In the genomic region with DNA sequence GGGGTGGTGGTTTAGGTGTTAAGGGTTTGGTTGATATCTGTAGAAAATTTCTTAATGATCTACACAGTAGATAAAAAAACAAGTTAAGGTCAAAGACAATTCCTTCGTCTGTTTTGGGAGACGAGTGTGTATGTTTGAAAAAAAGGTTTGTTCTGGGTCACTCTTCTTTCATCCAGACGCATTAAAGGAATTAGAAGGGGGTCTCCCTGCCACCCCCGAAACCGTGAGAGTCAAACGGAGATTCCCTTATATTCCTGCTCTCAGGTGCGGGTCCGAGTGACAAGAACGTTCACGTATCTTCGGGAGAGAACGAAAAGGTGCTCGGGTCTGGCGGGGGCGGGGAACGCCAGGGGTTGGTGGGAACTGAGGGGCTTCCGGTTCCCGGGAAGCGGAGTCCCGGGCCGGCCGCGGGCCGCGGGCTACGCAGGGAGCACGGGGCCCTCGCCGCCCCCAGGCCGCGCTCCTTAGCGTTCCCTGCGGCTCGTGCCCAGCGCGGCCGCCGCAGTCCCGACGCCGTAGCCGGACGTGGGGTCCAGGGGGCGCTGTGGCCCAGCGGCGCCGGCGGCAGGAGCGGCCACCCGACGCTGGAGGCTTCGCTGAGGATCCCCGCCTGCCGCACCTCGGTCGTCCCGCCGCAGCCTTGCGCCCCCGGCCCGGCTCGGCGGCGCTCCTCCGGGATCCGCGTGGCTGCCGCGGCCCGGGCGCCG, we compare ENCODE assay signal across 1 cellular context.
TF ChIP-seq lines count a peak whose summit lies in the region.

Gene ZFYVE9 (plus strand): TSS at position 577 of the 707 bp plus-strand sequence. CDS start 91,118 bp downstream, outside the sequence.

TF ChIP-seq in K562, 482 proteins besides CTCF, POLR2A, EP300 and RAD21 (continued from another document and continues in another):
- TF ChIP-seq, protein P1, sequence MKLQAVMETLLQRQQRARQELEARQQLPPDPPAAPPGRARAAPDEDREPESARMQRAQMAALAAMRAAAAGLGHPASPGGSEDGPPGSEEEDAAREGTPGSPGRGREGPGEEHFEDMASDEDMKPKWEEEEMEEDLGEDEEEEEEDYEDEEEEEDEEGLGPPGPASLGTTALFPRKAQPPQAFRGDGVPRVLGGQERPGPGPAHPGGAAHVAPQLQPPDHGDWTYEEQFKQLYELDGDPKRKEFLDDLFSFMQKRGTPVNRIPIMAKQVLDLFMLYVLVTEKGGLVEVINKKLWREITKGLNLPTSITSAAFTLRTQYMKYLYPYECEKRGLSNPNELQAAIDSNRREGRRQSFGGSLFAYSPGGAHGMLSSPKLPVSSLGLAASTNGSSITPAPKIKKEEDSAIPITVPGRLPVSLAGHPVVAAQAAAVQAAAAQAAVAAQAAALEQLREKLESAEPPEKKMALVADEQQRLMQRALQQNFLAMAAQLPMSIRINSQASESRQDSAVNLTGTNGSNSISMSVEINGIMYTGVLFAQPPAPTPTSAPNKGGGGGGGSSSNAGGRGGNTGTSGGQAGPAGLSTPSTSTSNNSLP (IDR thresholded peaks at IDR 0.05; ENCODE audit: borderline replicate concordance, low read depth, low read length): no peak
- TF ChIP-seq, protein P2, sequence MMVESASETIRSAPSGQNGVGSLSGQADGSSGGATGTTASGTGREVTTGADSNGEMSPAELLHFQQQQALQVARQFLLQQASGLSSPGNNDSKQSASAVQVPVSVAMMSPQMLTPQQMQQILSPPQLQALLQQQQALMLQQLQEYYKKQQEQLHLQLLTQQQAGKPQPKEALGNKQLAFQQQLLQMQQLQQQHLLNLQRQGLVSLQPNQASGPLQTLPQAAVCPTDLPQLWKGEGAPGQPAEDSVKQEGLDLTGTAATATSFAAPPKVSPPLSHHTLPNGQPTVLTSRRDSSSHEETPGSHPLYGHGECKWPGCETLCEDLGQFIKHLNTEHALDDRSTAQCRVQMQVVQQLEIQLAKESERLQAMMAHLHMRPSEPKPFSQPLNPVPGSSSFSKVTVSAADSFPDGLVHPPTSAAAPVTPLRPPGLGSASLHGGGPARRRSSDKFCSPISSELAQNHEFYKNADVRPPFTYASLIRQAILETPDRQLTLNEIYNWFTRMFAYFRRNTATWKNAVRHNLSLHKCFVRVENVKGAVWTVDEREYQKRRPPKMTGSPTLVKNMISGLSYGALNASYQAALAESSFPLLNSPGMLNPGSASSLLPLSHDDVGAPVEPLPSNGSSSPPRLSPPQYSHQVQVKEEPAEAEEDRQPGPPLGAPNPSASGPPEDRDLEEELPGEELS (CRISPR knock-in tag; IDR thresholded peaks at IDR 0.05; ENCODE audit: borderline replicate concordance): no peak
- no peak for TF ChIP-seq KLF16 (IDR thresholded peaks at IDR 0.05)
- TF ChIP-seq, protein P3, sequence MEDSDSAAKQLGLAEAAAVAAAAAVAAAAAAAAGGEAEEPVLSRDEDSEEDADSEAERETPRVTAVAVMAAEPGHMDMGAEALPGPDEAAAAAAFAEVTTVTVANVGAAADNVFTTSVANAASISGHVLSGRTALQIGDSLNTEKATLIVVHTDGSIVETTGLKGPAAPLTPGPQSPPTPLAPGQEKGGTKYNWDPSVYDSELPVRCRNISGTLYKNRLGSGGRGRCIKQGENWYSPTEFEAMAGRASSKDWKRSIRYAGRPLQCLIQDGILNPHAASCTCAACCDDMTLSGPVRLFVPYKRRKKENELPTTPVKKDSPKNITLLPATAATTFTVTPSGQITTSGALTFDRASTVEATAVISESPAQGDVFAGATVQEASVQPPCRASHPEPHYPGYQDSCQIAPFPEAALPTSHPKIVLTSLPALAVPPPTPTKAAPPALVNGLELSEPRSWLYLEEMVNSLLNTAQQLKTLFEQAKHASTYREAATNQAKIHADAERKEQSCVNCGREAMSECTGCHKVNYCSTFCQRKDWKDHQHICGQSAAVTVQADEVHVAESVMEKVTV (CRISPR knock-in tag; IDR thresholded peaks at IDR 0.05): 0 out of 2 replicates have a peak, but pooled peaks have one; percentile 13
- TF ChIP-seq, protein P4, sequence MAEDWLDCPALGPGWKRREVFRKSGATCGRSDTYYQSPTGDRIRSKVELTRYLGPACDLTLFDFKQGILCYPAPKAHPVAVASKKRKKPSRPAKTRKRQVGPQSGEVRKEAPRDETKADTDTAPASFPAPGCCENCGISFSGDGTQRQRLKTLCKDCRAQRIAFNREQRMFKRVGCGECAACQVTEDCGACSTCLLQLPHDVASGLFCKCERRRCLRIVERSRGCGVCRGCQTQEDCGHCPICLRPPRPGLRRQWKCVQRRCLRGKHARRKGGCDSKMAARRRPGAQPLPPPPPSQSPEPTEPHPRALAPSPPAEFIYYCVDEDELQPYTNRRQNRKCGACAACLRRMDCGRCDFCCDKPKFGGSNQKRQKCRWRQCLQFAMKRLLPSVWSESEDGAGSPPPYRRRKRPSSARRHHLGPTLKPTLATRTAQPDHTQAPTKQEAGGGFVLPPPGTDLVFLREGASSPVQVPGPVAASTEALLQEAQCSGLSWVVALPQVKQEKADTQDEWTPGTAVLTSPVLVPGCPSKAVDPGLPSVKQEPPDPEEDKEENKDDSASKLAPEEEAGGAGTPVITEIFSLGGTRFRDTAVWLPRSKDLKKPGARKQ (CRISPR knock-in tag; IDR thresholded peaks at IDR 0.05): no peak
- TF ChIP-seq, protein P5, sequence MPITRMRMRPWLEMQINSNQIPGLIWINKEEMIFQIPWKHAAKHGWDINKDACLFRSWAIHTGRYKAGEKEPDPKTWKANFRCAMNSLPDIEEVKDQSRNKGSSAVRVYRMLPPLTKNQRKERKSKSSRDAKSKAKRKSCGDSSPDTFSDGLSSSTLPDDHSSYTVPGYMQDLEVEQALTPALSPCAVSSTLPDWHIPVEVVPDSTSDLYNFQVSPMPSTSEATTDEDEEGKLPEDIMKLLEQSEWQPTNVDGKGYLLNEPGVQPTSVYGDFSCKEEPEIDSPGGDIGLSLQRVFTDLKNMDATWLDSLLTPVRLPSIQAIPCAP (CRISPR knock-in tag; IDR thresholded peaks at IDR 0.05; ENCODE audit: borderline replicate concordance): no peak
- TF ChIP-seq RCOR1 (IDR thresholded peaks at IDR 0.05; ENCODE audit: borderline replicate concordance in 1 of 2, low read depth in 2 of 2, low read length in 2 of 2): no peak; a peak in 1 of 4 replicates
- no peak for TF ChIP-seq ZNF140 (CRISPR knock-in tag; IDR thresholded peaks at IDR 0.05)
- TF ChIP-seq NRF1 (conservative IDR thresholded peaks at IDR 0.05 in 1 of 2, IDR thresholded peaks at IDR 0.05 in 1 of 2): peak in 1 of 2 experiments; percentile 27; a peak in 1 of 4 replicates
- TF ChIP-seq ZNF778 (CRISPR knock-in tag; IDR thresholded peaks at IDR 0.05): no peak
- TF ChIP-seq NCOA2 (IDR thresholded peaks at IDR 0.05; ENCODE audit: partially characterized antibody in 2 of 2): no peak
- TF ChIP-seq CCNT2 (IDR thresholded peaks at IDR 0.05; ENCODE audit: borderline replicate concordance, extremely low read depth, insufficient read length, low read depth, low read length): peak; percentile 89
- TF ChIP-seq RAD51 (IDR thresholded peaks at IDR 0.05; ENCODE audit: borderline replicate concordance, low read depth): no peak
- TF ChIP-seq ZNF311 (CRISPR knock-in tag; IDR thresholded peaks at IDR 0.05): no peak
- TF ChIP-seq CTBP1 (IDR thresholded peaks at IDR 0.05; ENCODE audit: borderline replicate concordance): peak; percentile 87; the same call in 1 of the 2 replicates
- no peak for TF ChIP-seq CHD4 (IDR thresholded peaks at IDR 0.05; ENCODE audit: insufficient read depth, insufficient replicate concordance, low read depth, low read length, poor library complexity, severe bottlenecking)
- TF ChIP-seq, protein P6, sequence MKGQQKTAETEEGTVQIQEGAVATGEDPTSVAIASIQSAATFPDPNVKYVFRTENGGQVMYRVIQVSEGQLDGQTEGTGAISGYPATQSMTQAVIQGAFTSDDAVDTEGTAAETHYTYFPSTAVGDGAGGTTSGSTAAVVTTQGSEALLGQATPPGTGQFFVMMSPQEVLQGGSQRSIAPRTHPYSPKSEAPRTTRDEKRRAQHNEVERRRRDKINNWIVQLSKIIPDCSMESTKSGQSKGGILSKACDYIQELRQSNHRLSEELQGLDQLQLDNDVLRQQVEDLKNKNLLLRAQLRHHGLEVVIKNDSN (CRISPR knock-in tag; IDR thresholded peaks at IDR 0.05): no peak
- no peak for TF ChIP-seq TEAD2 (tag; IDR thresholded peaks at IDR 0.05)
- TF ChIP-seq KDM2B (CRISPR knock-in tag; IDR thresholded peaks at IDR 0.05): no peak
- no peak; a peak in 2 of 4 replicates for TF ChIP-seq MAZ (CRISPR knock-in tag; conservative IDR thresholded peaks at IDR 0.05 in 1 of 2, IDR thresholded peaks at IDR 0.05 in 1 of 2)
- no peak for TF ChIP-seq PTTG1 (tag; IDR thresholded peaks at IDR 0.05; ENCODE audit: low read depth)
- TF ChIP-seq KAT2B (IDR thresholded peaks at IDR 0.05; ENCODE audit: low read depth, low read length): no peak
- TF ChIP-seq SLC30A9 (CRISPR knock-in tag; IDR thresholded peaks at IDR 0.05): no peak
- TF ChIP-seq NONO (IDR thresholded peaks at IDR 0.05; ENCODE audit: low read depth in 2 of 2, low read length in 1 of 2): peak in 1 of 2 experiments; percentile 94; a peak in 2 of 4 replicates
- peak; percentile 70; the same call in 1 of the 2 replicates for TF ChIP-seq ZNF766 (CRISPR knock-in tag; conservative IDR thresholded peaks at IDR 0.05)
- TF ChIP-seq ZBTB12 (CRISPR knock-in tag; IDR thresholded peaks at IDR 0.05): no peak
- no peak for TF ChIP-seq TRIM24 (IDR thresholded peaks at IDR 0.05)
- TF ChIP-seq ZKSCAN1 (IDR thresholded peaks at IDR 0.05; ENCODE audit: low read depth, low read length): no peak
- TF ChIP-seq ZNF354B (CRISPR knock-in tag; IDR thresholded peaks at IDR 0.05): no peak
- TF ChIP-seq ZNF324 (CRISPR knock-in tag; IDR thresholded peaks at IDR 0.05): no peak
- TF ChIP-seq BCL6 (CRISPR knock-in tag; IDR thresholded peaks at IDR 0.05): no peak
- no peak for TF ChIP-seq MNT (conservative IDR thresholded peaks at IDR 0.05)
- peak; percentile 93 for TF ChIP-seq BHLHE40 (IDR thresholded peaks at IDR 0.05; ENCODE audit: low read length)
- TF ChIP-seq FOXJ3 (CRISPR knock-in tag; IDR thresholded peaks at IDR 0.05): no peak
- no peak for TF ChIP-seq ZNF408 (CRISPR knock-in tag; IDR thresholded peaks at IDR 0.05; ENCODE audit: low read depth)
- no peak for TF ChIP-seq TCF15 (CRISPR knock-in tag; IDR thresholded peaks at IDR 0.05)
- no peak for TF ChIP-seq ZC3H8 (IDR thresholded peaks at IDR 0.05)
- TF ChIP-seq BCLAF1 (IDR thresholded peaks at IDR 0.05; ENCODE audit: borderline replicate concordance in 1 of 2, control insufficient read depth in 1 of 2, low read depth in 2 of 2, low read length in 1 of 2): no peak
- TF ChIP-seq, protein P7, sequence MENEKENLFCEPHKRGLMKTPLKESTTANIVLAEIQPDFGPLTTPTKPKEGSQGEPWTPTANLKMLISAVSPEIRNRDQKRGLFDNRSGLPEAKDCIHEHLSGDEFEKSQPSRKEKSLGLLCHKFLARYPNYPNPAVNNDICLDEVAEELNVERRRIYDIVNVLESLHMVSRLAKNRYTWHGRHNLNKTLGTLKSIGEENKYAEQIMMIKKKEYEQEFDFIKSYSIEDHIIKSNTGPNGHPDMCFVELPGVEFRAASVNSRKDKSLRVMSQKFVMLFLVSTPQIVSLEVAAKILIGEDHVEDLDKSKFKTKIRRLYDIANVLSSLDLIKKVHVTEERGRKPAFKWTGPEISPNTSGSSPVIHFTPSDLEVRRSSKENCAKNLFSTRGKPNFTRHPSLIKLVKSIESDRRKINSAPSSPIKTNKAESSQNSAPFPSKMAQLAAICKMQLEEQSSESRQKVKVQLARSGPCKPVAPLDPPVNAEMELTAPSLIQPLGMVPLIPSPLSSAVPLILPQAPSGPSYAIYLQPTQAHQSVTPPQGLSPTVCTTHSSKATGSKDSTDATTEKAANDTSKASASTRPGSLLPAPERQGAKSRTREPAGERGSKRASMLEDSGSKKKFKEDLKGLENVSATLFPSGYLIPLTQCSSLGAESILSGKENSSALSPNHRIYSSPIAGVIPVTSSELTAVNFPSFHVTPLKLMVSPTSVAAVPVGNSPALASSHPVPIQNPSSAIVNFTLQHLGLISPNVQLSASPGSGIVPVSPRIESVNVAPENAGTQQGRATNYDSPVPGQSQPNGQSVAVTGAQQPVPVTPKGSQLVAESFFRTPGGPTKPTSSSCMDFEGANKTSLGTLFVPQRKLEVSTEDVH (IDR thresholded peaks at IDR 0.05; ENCODE audit: low read depth, partially characterized antibody): no peak
- no peak for TF ChIP-seq SRSF3 (IDR thresholded peaks at IDR 0.05; ENCODE audit: insufficient read depth, low read length)
